In the genomic region with DNA sequence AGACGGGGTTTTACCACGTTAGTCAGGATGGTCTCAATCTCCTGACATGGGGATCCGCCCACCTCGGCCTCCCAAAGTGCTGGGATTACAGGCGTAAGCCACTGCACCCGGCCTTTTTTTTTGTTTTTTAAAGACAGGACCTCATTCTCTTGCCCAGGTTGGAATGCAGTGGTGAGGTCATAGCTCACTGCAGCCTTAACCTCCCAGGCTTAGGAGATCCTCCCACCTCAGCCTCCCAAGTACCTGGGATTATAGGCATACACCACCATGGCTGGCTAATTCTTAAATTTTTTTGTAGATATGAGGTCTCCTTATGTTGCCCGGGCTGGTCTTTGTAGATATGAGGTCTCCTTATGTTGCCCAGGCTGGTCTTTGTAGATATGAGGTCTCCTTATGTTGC, we compare ENCODE assay signal across 29 cellular contexts.
"Had no signal": no experiment of that assay in that cellular context is flagged by ENCODE, and none has a peak within 500 bp of the region (broad histone marks: within the 10 kb centered on the region; RNA-seq: fewer than 3 reads in every experiment).

No MANE protein-coding gene starts in this region.

- H3K27ac ChIP-seq: adrenal gland, body of pancreas, epithelial cell of prostate, gastroesophageal sphincter had no signal

- H3K4me1 ChIP-seq: adrenal gland had no signal

- H3K4me3 ChIP-seq: adrenal gland, body of pancreas, esophagus squamous epithelium, gastroesophageal sphincter had no signal

- H3K36me3 ChIP-seq: adrenal gland, esophagus squamous epithelium, gastroesophageal sphincter had no signal

- H3K9me3 ChIP-seq: adrenal gland, body of pancreas, esophagus squamous epithelium, gastroesophageal sphincter had no signal

- ATAC-seq: activated CD4-positive, alpha-beta T cell treated with anti-CD3 and anti-CD28 coated beads for 36 hours; activated CD8-positive, alpha-beta memory T cell treated with anti-CD3 and anti-CD28 coated beads, Interleukin-2, amount 10 ng/mL, durations not matched to agents 7 days and 5 days; activated CD8-positive, alpha-beta T cell treated with anti-CD3 and anti-CD28 coated beads, Interleukin-2, amount 10 ng/mL, durations not matched to agents 7 days and 5 days; activated naive CD8-positive, alpha-beta T cell treated with anti-CD3 and anti-CD28 coated beads, Interleukin-2, amount 50 U/mL, for 24 hours; body of pancreas; gastroesophageal sphincter; T-helper 17 cell had no signal

- DNase-seq: activated CD4-positive, alpha-beta memory T cell treated with anti-CD3 and anti-CD28 coated beads for 36 hours; activated CD4-positive, alpha-beta T cell treated with anti-CD3 and anti-CD28 coated beads for 36 hours; activated CD4-positive, alpha-beta T cell treated with anti-CD3 and anti-CD28 coated beads, Interleukin-2, amount 10 ng/mL, durations not matched to agents 24 days and 14 days; activated CD4-positive, CD25-positive, alpha-beta regulatory T cell; activated CD4-positive, CD25-positive, alpha-beta regulatory T cell treated with anti-CD3 and anti-CD28 coated beads, Interleukin-2, amount 50 U/mL, for 72 hours; activated CD8-positive, alpha-beta memory T cell treated with anti-CD3 and anti-CD28 coated beads, Interleukin-2, amount 10 ng/mL, durations not matched to agents 7 days and 5 days; activated CD8-positive, alpha-beta memory T cell treated with anti-CD3 and anti-CD28 coated beads, Interleukin-2, amount 50 U/mL, for 4 hours; activated CD8-positive, alpha-beta T cell treated with anti-CD3 and anti-CD28 coated beads, Interleukin-2, amount 10 ng/mL, durations not matched to agents 7 days and 5 days; activated effector memory CD4-positive, alpha-beta T cell treated with anti-CD3 and anti-CD28 coated beads, Interleukin-2, amount 50 U/mL, for 16 hours; activated naive CD4-positive, alpha-beta T cell treated with anti-CD3 and anti-CD28 coated beads for 36 hours; activated naive CD8-positive, alpha-beta T cell treated with anti-CD3 and anti-CD28 coated beads for 36 hours; activated naive CD8-positive, alpha-beta T cell treated with anti-CD3 and anti-CD28 coated beads, Interleukin-2, amount 50 U/mL, for 24 hours; activated T-cell treated with anti-CD3 and anti-CD28 coated beads, Interleukin-2, amount 50 U/mL, for 1 hour; activated T-cell treated with anti-CD3 and anti-CD28 coated beads, Interleukin-2, amount 50 U/mL, for 48 hours; adrenal gland; amygdala; aorta; body of pancreas; caudate nucleus; cortex of kidney; dermis blood vessel endothelial cell; effector CD8-positive, alpha-beta T cell; esophagus squamous epithelium; foreskin melanocyte; T-helper 1 cell; T-helper 17 cell; T1000 had no signal

- H3K27me3 ChIP-seq: adrenal gland, body of pancreas, esophagus squamous epithelium, gastroesophageal sphincter had no signal
